Comparison of ENCODE assay signal across 8 cellular contexts in genomic region chr17:7887482-7888183, GRCh38. TPM values are rescaled to one million over a fixed set of nuclear protein-coding genes. Genes with fewer than 3 reads are reported as not detected.
DNase-seq lines count a peak whose midpoint lies in the region; ATAC-seq and TF ChIP-seq lines count a peak whose summit lies in the region.

No MANE protein-coding gene starts in this region.

- no peaks in the 10 kb centered on the region for H3K9me3 Mint-ChIP-seq in activated T-helper 2 cell treated with anti-CD3 and anti-CD28 coated beads, Interferon-gamma antibody, Interleukin-2, Interleukin-4, amounts not matched to agents 10 μg/mL and 5 μg/mL and 100 μg/mL, durations not matched to agents 14 hours and 24 hours and 36 hours
- no peaks in the 10 kb centered on the region for H3K9me3 Mint-ChIP-seq in nephron progenitor cell

- peaks cover 40% of the 10 kb centered on the region for H3K36me3 Mint-ChIP-seq in activated T-helper 2 cell treated with anti-CD3 and anti-CD28 coated beads, Interferon-gamma antibody, Interleukin-2, Interleukin-4, amounts not matched to agents 10 μg/mL and 5 μg/mL and 100 μg/mL, durations not matched to agents 14 hours and 24 hours and 36 hours (ENCODE audit: low read depth)
- H3K36me3 Mint-ChIP-seq in nephron progenitor cell (ENCODE audit: low read depth), result peaks cover 26% of the 10 kb centered on the region

- TF ChIP-seq CTCF in AG09309 (IDR thresholded peaks at IDR 0.05; ENCODE audit: control insufficient read depth, insufficient read depth, low read depth, low read length, missing control alignments) (no peak), fibroblast of the aortic adventitia (IDR thresholded peaks at IDR 0.05; ENCODE audit: insufficient read depth, low read length) (no peak), nephron progenitor cell (IDR thresholded peaks at IDR 0.05) (no peak)

- H3K4me3 ChIP-seq in AG09309 (ENCODE audit: control insufficient read depth, low read depth, low read length) (peak overlapping the region; percentile 99), fibroblast of the aortic adventitia (ENCODE audit: low read depth, low read length) (peak overlapping the region; percentile 82)

- DNase-seq in AG09309 (ENCODE audit: low read depth) (peak; percentile 77), LHCN-M2 (ENCODE audit: low read depth) (peak; percentile 95), RPMI8226 (peak; percentile 89), fibroblast of the aortic adventitia (ENCODE audit: low read depth) (peak; percentile 97), nephron progenitor cell (peak; percentile 84)
- peak; percentile 87 for DNase-seq in activated T-helper 2 cell treated with anti-CD3 and anti-CD28 coated beads, Interferon-gamma antibody, Interleukin-2, Interleukin-4, amounts not matched to agents 10 μg/mL and 5 μg/mL and 100 μg/mL, durations not matched to agents 14 hours and 24 hours and 36 hours (ENCODE audit: low spot score)
- DNase-seq in stimulated activated naive CD4-positive, alpha-beta T cell treated with Interleukin-2 at 50 U/mL for 16 hours (lab: John Stamatoyannopoulos, UW), result peak; percentile 90

- H3K4me3 Mint-ChIP-seq in activated T-helper 2 cell treated with anti-CD3 and anti-CD28 coated beads, Interferon-gamma antibody, Interleukin-2, Interleukin-4, amounts not matched to agents 10 μg/mL and 5 μg/mL and 100 μg/mL, durations not matched to agents 14 hours and 24 hours and 36 hours (ENCODE audit: low read depth), result no peak overlapping the region
- H3K4me3 Mint-ChIP-seq in nephron progenitor cell, result no peak overlapping the region

- peaks cover 8% of the 10 kb centered on the region for H3K4me1 Mint-ChIP-seq in activated T-helper 2 cell treated with anti-CD3 and anti-CD28 coated beads, Interferon-gamma antibody, Interleukin-2, Interleukin-4, amounts not matched to agents 10 μg/mL and 5 μg/mL and 100 μg/mL, durations not matched to agents 14 hours and 24 hours and 36 hours (ENCODE audit: low read depth)
- H3K4me1 Mint-ChIP-seq in nephron progenitor cell, result peaks cover 5% of the 10 kb centered on the region

- intact Hi-C loops in activated T-helper 2 cell treated with anti-CD3 and anti-CD28 coated beads, Interferon-gamma antibody, Interleukin-2, Interleukin-4, amounts not matched to agents 10 μg/mL and 5 μg/mL and 100 μg/mL, durations not matched to agents 14 hours and 24 hours and 36 hours (cut with micrococcal nuclease), result loop anchor here (1.0 to 10.0 kb wide), 6 partner anchors 27 to 237 kb away; partner anchors contain the start of genes CNTROB, HES7, KDM6B and NAA38

- H3K27ac Mint-ChIP-seq in activated T-helper 2 cell treated with anti-CD3 and anti-CD28 coated beads, Interferon-gamma antibody, Interleukin-2, Interleukin-4, amounts not matched to agents 10 μg/mL and 5 μg/mL and 100 μg/mL, durations not matched to agents 14 hours and 24 hours and 36 hours, result no peak overlapping the region
- H3K27ac Mint-ChIP-seq in nephron progenitor cell, result no peak overlapping the region

- peak; percentile 59 for ATAC-seq in GM19324 (IDR thresholded peaks at IDR 0.05; ENCODE audit: low FRiP score, unreplicated experiment)

- H3K27me3 Mint-ChIP-seq in activated T-helper 2 cell treated with anti-CD3 and anti-CD28 coated beads, Interferon-gamma antibody, Interleukin-2, Interleukin-4, amounts not matched to agents 10 μg/mL and 5 μg/mL and 100 μg/mL, durations not matched to agents 14 hours and 24 hours and 36 hours (ENCODE audit: low read depth), result no peaks in the 10 kb centered on the region
- peaks cover 4% of the 10 kb centered on the region for H3K27me3 Mint-ChIP-seq in nephron progenitor cell (ENCODE audit: low read depth, poor library complexity)

RNA-seq across cellular contexts. Expression of gene CHD3, which starts 1.0 kb away (rescaled TPM):
- total RNA-seq in LHCN-M2 (2014; rRNA removed) (83.2 and 98.2 TPM in 2 replicates), fibroblast of the aortic adventitia (ENCODE audit: low replicate concordance) (81.5 and 143 TPM in 2 replicates)
- 85.2 TPM for polyA plus RNA-seq in LHCN-M2 (2012)
- total RNA-seq in activated T-helper 2 cell treated with anti-CD3 and anti-CD28 coated beads, Interferon-gamma antibody, Interleukin-2, Interleukin-4, amounts not matched to agents 10 μg/mL and 5 μg/mL and 100 μg/mL, durations not matched to agents 14 hours and 24 hours and 36 hours, result 158 and 164 TPM in 2 replicates

RNA-seq across cellular contexts. Expression of gene RNF227, which starts 28.5 kb away (rescaled TPM):
- total RNA-seq in LHCN-M2 (2014; rRNA removed) (6.9 and 14.2 TPM in 2 replicates), fibroblast of the aortic adventitia (ENCODE audit: low replicate concordance) (2.8 and 27.4 TPM in 2 replicates)
- polyA plus RNA-seq in LHCN-M2 (2012), result 2.8 TPM
- total RNA-seq in activated T-helper 2 cell treated with anti-CD3 and anti-CD28 coated beads, Interferon-gamma antibody, Interleukin-2, Interleukin-4, amounts not matched to agents 10 μg/mL and 5 μg/mL and 100 μg/mL, durations not matched to agents 14 hours and 24 hours and 36 hours, result 4.8 and 5.0 TPM in 2 replicates

RNA-seq across cellular contexts. Expression of gene CYB5D1, which starts 29.8 kb away (rescaled TPM):
- total RNA-seq in LHCN-M2 (2014; rRNA removed) (5.6 and 7.8 TPM in 2 replicates), fibroblast of the aortic adventitia (ENCODE audit: low replicate concordance) (6.8 and 11.2 TPM in 2 replicates)
- polyA plus RNA-seq in LHCN-M2 (2012), result 4.1 TPM
- 8.8 and 10.5 TPM in 2 replicates for total RNA-seq in activated T-helper 2 cell treated with anti-CD3 and anti-CD28 coated beads, Interferon-gamma antibody, Interleukin-2, Interleukin-4, amounts not matched to agents 10 μg/mL and 5 μg/mL and 100 μg/mL, durations not matched to agents 14 hours and 24 hours and 36 hours

RNA-seq across cellular contexts. Expression of gene NAA38, which starts 30.3 kb away (rescaled TPM):
- total RNA-seq in LHCN-M2 (2014; rRNA removed) (80.8 and 89.6 TPM in 2 replicates), fibroblast of the aortic adventitia (ENCODE audit: low replicate concordance) (39.1 and 41.1 TPM in 2 replicates)
- 230 TPM for polyA plus RNA-seq in LHCN-M2 (2012)
- 52.6 and 53.0 TPM in 2 replicates for total RNA-seq in activated T-helper 2 cell treated with anti-CD3 and anti-CD28 coated beads, Interferon-gamma antibody, Interleukin-2, Interleukin-4, amounts not matched to agents 10 μg/mL and 5 μg/mL and 100 μg/mL, durations not matched to agents 14 hours and 24 hours and 36 hours

RNA-seq across cellular contexts. Expression of gene TMEM88, which starts 32.8 kb away (rescaled TPM):
- total RNA-seq in LHCN-M2 (2014; rRNA removed), result 1.1 TPM in 1 of 2 replicates, not detected in the other
- 0.24 TPM for polyA plus RNA-seq in LHCN-M2 (2012)
- total RNA-seq in activated T-helper 2 cell treated with anti-CD3 and anti-CD28 coated beads, Interferon-gamma antibody, Interleukin-2, Interleukin-4, amounts not matched to agents 10 μg/mL and 5 μg/mL and 100 μg/mL, durations not matched to agents 14 hours and 24 hours and 36 hours, result 4.1 and 6.1 TPM in 2 replicates
- total RNA-seq in fibroblast of the aortic adventitia (ENCODE audit: low replicate concordance), result 0.18 TPM in 1 of 2 replicates, not detected in the other

Comparison
In these comparisons a context has a peak if more than half of its experiments do, and no peak if none do; other contexts are left out.
1. Peak in every context shown above with its lines: DNase-seq, ATAC-seq and H3K4me3 ChIP-seq.